1 cellular context compared by ENCODE assay signal in the genomic region with DNA sequence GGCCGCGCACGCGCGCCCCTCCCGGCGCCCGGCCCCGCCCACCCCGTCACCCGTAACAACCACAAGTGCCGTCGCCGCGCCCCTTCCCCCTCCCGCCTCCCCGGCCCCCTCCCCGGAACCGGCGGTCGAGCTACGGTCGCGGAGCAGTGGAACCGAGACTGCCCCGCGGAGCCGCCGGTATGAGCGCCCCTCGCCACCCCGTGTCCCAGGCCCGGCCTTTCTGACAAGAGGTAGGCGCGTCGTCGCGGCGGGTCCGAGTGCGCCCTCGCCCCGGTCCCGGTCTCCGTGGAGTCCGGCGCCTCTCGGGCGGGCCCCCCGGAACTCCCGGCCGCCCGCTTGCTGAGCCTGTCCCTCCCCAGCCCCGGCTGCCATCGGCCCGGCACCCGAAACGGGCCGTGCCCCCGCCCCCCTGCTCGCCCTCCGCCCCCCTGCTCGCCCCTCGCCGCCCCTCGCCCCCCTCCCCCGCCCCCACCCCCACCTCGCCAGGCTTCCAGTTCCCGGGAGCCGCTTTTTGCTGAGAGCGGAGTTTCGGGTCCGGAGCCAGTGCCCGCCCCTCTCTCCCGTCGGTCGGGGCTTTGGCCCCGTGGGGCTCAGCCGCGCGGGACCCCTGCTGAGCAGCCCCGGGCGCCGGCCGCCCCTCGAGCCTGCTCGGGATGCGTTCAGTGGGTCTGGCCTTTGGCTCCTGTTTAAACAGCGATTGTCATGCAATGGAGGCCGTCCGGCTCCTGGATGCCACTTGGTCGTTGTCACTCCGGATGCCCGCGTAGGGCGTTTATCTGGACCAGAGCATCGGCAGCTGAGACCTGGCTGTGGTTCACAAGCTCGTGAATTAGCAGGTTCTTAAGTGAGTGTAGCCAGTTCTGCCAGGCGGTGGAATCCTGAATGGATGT.
TF ChIP-seq lines count a peak whose summit lies in the region.

A gene (plus strand): TSS at position 92 of the 890 bp plus-strand sequence. CDS start 2,628 bp downstream, outside the sequence.

TF ChIP-seq in HepG2, 621 proteins besides CTCF, POLR2A, EP300 and RAD21 (continued from another document and continues in another):
- TF ChIP-seq ZBTB7A (CRISPR knock-in tag; IDR thresholded peaks at IDR 0.05) (0 out of 2 replicates have a peak, but pooled peaks have one; percentile 22), PLRG1 (conservative IDR thresholded peaks at IDR 0.05) (no peak), ZSCAN30 (CRISPR knock-in tag; IDR thresholded peaks at IDR 0.05) (no peak), KDM4B (CRISPR knock-in tag; IDR thresholded peaks at IDR 0.05) (no peak), ETV6 (CRISPR knock-in tag; conservative IDR thresholded peaks at IDR 0.05) (no peak), RNF2 (conservative IDR thresholded peaks at IDR 0.05; ENCODE audit: low read depth) (no peak), ZNF12 (CRISPR knock-in tag; IDR thresholded peaks at IDR 0.05) (no peak), ZNF777 (CRISPR knock-in tag; IDR thresholded peaks at IDR 0.05) (peak; percentile 67), ZSCAN25 (CRISPR knock-in tag; IDR thresholded peaks at IDR 0.05) (peak; percentile 77), ATF7 (IDR thresholded peaks at IDR 0.05) (no peak), ATF7 (CRISPR knock-in tag; IDR thresholded peaks at IDR 0.05) (no peak), ARNT2 (CRISPR knock-in tag; IDR thresholded peaks at IDR 0.05; ENCODE audit: low read depth) (0 out of 2 replicates have a peak, but pooled peaks have one; percentile 14), CEBPG (CRISPR knock-in tag; IDR thresholded peaks at IDR 0.05) (no peak), ZNF761 (CRISPR knock-in tag; conservative IDR thresholded peaks at IDR 0.05) (no peak), YEATS4 (CRISPR knock-in tag; IDR thresholded peaks at IDR 0.05; ENCODE audit: borderline replicate concordance) (peak; percentile 34; the same call in 1 of the 2 replicates), TEAD3 (CRISPR knock-in tag; optimal IDR thresholded peaks at IDR 0.05; ENCODE audit: borderline replicate concordance) (peak; percentile 31), MEIS1 (CRISPR knock-in tag; IDR thresholded peaks at IDR 0.05; ENCODE audit: borderline replicate concordance) (no peak), MXI1 (IDR thresholded peaks at IDR 0.05; ENCODE audit: borderline replicate concordance, low read depth, low read length) (no peak), CREM (IDR thresholded peaks at IDR 0.05) (no peak), CREM (CRISPR knock-in tag; IDR thresholded peaks at IDR 0.05) (no peak), KAT2B (IDR thresholded peaks at IDR 0.05; ENCODE audit: borderline replicate concordance, low read depth, low read length) (no peak), ZFP1 (CRISPR knock-in tag; IDR thresholded peaks at IDR 0.05) (no peak), FOXM1 (CRISPR knock-in tag; IDR thresholded peaks at IDR 0.05) (no peak), KDM6A (CRISPR knock-in tag; IDR thresholded peaks at IDR 0.05; ENCODE audit: low read depth) (no peak), SMARCC2 (IDR thresholded peaks at IDR 0.05) (no peak), MTF1 (CRISPR knock-in tag; IDR thresholded peaks at IDR 0.05) (no peak), ZNF816 (CRISPR knock-in tag; IDR thresholded peaks at IDR 0.05; ENCODE audit: borderline replicate concordance) (peak; percentile 51; the same call in 1 of the 2 replicates), SAP130 (CRISPR knock-in tag; IDR thresholded peaks at IDR 0.05; ENCODE audit: low read depth) (peak; percentile 22; the same call in 1 of the 2 replicates)
- TF ChIP-seq, protein P1, sequence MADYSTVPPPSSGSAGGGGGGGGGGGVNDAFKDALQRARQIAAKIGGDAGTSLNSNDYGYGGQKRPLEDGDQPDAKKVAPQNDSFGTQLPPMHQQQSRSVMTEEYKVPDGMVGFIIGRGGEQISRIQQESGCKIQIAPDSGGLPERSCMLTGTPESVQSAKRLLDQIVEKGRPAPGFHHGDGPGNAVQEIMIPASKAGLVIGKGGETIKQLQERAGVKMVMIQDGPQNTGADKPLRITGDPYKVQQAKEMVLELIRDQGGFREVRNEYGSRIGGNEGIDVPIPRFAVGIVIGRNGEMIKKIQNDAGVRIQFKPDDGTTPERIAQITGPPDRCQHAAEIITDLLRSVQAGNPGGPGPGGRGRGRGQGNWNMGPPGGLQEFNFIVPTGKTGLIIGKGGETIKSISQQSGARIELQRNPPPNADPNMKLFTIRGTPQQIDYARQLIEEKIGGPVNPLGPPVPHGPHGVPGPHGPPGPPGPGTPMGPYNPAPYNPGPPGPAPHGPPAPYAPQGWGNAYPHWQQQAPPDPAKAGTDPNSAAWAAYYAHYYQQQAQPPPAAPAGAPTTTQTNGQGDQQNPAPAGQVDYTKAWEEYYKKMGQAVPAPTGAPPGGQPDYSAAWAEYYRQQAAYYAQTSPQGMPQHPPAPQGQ (CRISPR knock-in tag; IDR thresholded peaks at IDR 0.05; ENCODE audit: borderline replicate concordance) = no peak
- TF ChIP-seq, protein P2, sequence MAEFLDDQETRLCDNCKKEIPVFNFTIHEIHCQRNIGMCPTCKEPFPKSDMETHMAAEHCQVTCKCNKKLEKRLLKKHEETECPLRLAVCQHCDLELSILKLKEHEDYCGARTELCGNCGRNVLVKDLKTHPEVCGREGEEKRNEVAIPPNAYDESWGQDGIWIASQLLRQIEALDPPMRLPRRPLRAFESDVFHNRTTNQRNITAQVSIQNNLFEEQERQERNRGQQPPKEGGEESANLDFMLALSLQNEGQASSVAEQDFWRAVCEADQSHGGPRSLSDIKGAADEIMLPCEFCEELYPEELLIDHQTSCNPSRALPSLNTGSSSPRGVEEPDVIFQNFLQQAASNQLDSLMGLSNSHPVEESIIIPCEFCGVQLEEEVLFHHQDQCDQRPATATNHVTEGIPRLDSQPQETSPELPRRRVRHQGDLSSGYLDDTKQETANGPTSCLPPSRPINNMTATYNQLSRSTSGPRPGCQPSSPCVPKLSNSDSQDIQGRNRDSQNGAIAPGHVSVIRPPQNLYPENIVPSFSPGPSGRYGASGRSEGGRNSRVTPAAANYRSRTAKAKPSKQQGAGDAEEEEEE (CRISPR knock-in tag; IDR thresholded peaks at IDR 0.05; ENCODE audit: borderline replicate concordance) = no peak
- TF ChIP-seq, protein P3, sequence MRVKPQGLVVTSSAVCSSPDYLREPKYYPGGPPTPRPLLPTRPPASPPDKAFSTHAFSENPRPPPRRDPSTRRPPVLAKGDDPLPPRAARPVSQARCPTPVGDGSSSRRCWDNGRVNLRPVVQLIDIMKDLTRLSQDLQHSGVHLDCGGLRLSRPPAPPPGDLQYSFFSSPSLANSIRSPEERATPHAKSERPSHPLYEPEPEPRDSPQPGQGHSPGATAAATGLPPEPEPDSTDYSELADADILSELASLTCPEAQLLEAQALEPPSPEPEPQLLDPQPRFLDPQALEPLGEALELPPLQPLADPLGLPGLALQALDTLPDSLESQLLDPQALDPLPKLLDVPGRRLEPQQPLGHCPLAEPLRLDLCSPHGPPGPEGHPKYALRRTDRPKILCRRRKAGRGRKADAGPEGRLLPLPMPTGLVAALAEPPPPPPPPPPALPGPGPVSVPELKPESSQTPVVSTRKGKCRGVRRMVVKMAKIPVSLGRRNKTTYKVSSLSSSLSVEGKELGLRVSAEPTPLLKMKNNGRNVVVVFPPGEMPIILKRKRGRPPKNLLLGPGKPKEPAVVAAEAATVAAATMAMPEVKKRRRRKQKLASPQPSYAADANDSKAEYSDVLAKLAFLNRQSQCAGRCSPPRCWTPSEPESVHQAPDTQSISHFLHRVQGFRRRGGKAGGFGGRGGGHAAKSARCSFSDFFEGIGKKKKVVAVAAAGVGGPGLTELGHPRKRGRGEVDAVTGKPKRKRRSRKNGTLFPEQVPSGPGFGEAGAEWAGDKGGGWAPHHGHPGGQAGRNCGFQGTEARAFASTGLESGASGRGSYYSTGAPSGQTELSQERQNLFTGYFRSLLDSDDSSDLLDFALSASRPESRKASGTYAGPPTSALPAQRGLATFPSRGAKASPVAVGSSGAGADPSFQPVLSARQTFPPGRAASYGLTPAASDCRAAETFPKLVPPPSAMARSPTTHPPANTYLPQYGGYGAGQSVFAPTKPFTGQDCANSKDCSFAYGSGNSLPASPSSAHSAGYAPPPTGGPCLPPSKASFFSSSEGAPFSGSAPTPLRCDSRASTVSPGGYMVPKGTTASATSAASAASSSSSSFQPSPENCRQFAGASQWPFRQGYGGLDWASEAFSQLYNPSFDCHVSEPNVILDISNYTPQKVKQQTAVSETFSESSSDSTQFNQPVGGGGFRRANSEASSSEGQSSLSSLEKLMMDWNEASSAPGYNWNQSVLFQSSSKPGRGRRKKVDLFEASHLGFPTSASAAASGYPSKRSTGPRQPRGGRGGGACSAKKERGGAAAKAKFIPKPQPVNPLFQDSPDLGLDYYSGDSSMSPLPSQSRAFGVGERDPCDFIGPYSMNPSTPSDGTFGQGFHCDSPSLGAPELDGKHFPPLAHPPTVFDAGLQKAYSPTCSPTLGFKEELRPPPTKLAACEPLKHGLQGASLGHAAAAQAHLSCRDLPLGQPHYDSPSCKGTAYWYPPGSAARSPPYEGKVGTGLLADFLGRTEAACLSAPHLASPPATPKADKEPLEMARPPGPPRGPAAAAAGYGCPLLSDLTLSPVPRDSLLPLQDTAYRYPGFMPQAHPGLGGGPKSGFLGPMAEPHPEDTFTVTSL (CRISPR knock-in tag; IDR thresholded peaks at IDR 0.05; ENCODE audit: borderline replicate concordance) = 0 out of 2 replicates have a peak, but pooled peaks have one; percentile 32
- TF ChIP-seq, protein P4, sequence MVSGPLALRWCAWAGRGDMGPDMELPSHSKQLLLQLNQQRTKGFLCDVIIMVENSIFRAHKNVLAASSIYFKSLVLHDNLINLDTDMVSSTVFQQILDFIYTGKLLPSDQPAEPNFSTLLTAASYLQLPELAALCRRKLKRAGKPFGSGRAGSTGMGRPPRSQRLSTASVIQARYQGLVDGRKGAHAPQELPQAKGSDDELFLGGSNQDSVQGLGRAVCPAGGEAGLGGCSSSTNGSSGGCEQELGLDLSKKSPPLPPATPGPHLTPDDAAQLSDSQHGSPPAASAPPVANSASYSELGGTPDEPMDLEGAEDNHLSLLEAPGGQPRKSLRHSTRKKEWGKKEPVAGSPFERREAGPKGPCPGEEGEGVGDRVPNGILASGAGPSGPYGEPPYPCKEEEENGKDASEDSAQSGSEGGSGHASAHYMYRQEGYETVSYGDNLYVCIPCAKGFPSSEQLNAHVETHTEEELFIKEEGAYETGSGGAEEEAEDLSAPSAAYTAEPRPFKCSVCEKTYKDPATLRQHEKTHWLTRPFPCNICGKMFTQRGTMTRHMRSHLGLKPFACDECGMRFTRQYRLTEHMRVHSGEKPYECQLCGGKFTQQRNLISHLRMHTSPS (CRISPR knock-in tag; IDR thresholded peaks at IDR 0.05; ENCODE audit: low read depth) = peak; percentile 65
- TF ChIP-seq, protein P5, sequence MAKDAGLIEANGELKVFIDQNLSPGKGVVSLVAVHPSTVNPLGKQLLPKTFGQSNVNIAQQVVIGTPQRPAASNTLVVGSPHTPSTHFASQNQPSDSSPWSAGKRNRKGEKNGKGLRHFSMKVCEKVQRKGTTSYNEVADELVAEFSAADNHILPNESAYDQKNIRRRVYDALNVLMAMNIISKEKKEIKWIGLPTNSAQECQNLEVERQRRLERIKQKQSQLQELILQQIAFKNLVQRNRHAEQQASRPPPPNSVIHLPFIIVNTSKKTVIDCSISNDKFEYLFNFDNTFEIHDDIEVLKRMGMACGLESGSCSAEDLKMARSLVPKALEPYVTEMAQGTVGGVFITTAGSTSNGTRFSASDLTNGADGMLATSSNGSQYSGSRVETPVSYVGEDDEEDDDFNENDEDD (CRISPR knock-in tag; IDR thresholded peaks at IDR 0.05; ENCODE audit: borderline replicate concordance) = no peak
- TF ChIP-seq, protein P6, sequence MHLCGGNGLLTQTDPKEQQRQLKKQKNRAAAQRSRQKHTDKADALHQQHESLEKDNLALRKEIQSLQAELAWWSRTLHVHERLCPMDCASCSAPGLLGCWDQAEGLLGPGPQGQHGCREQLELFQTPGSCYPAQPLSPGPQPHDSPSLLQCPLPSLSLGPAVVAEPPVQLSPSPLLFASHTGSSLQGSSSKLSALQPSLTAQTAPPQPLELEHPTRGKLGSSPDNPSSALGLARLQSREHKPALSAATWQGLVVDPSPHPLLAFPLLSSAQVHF (CRISPR knock-in tag; IDR thresholded peaks at IDR 0.05) = 0 out of 2 replicates have a peak, but pooled peaks have one; percentile 13
- TF ChIP-seq, protein P7, sequence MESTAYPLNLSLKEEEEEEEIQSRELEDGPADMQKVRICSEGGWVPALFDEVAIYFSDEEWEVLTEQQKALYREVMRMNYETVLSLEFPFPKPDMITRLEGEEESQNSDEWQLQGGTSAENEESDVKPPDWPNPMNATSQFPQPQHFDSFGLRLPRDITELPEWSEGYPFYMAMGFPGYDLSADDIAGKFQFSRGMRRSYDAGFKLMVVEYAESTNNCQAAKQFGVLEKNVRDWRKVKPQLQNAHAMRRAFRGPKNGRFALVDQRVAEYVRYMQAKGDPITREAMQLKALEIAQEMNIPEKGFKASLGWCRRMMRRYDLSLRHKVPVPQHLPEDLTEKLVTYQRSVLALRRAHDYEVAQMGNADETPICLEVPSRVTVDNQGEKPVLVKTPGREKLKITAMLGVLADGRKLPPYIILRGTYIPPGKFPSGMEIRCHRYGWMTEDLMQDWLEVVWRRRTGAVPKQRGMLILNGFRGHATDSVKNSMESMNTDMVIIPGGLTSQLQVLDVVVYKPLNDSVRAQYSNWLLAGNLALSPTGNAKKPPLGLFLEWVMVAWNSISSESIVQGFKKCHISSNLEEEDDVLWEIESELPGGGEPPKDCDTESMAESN (CRISPR knock-in tag; conservative IDR thresholded peaks at IDR 0.05) = no peak
- TF ChIP-seq, protein P8, sequence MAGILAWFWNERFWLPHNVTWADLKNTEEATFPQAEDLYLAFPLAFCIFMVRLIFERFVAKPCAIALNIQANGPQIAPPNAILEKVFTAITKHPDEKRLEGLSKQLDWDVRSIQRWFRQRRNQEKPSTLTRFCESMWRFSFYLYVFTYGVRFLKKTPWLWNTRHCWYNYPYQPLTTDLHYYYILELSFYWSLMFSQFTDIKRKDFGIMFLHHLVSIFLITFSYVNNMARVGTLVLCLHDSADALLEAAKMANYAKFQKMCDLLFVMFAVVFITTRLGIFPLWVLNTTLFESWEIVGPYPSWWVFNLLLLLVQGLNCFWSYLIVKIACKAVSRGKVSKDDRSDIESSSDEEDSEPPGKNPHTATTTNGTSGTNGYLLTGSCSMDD (CRISPR knock-in tag; IDR thresholded peaks at IDR 0.05) = no peak
- TF ChIP-seq, protein P9, sequence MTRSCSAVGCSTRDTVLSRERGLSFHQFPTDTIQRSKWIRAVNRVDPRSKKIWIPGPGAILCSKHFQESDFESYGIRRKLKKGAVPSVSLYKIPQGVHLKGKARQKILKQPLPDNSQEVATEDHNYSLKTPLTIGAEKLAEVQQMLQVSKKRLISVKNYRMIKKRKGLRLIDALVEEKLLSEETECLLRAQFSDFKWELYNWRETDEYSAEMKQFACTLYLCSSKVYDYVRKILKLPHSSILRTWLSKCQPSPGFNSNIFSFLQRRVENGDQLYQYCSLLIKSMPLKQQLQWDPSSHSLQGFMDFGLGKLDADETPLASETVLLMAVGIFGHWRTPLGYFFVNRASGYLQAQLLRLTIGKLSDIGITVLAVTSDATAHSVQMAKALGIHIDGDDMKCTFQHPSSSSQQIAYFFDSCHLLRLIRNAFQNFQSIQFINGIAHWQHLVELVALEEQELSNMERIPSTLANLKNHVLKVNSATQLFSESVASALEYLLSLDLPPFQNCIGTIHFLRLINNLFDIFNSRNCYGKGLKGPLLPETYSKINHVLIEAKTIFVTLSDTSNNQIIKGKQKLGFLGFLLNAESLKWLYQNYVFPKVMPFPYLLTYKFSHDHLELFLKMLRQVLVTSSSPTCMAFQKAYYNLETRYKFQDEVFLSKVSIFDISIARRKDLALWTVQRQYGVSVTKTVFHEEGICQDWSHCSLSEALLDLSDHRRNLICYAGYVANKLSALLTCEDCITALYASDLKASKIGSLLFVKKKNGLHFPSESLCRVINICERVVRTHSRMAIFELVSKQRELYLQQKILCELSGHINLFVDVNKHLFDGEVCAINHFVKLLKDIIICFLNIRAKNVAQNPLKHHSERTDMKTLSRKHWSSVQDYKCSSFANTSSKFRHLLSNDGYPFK (CRISPR knock-in tag; IDR thresholded peaks at IDR 0.05; ENCODE audit: borderline replicate concordance) = 0 out of 2 replicates have a peak, but pooled peaks have one; percentile 12
